11 cellular contexts compared by ENCODE assay signal in the genomic region with DNA sequence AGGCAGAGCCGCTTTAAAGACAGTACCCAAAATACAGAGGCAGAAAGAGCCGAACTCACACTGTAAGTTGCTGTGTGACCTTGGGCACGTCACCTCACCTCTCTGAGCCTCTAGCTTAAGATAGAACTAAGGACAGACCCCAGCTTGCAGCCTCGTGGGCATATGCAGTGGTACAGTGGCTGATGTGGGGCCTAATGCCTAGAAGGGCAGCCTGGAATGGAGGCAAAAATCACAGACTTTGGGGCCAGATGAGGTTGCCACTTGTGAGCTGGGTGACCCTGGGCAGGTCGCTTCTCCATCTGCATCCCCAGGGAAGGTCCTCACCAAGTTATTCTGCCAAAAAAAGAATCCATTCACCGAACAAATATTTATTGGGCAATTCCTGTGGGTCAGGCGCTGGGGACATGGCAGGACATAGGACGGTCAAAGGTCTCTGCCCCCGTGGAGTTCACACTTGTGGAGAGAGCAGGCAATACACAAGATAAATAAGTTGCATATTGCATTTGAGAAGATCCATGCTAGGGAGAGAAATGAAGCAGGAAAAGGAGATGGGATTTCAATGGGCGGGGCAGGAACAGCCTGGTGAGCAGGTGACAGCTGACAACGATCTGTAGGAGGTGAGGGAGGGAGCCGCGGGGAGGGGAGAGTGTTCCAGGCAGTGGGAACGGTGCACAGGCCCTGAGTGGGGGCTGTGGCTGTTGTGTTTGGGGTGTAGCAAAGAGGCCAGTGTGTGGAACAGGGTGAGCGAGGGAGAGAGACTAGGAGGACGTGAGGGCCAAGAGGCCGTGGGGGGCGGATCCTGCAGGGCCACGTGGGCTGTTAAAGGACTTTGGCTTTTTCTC.
DNase-seq lines count a peak whose midpoint lies in the region; ATAC-seq, FAIRE-seq and TF ChIP-seq lines count a peak whose summit lies in the region.
"Had no signal": no experiment of that assay in that cellular context is flagged by ENCODE, and none has a peak within 500 bp of the region (broad histone marks: within the 10 kb centered on the region; RNA-seq: fewer than 3 reads in every experiment).

No MANE protein-coding gene starts in this region.

- 80% methylated on average over 18 of the region's 19 CpGs for WGBS in SK-N-SH (ENCODE audit: low lambda C conversion rate)
- WGBS in mammary epithelial cell (ENCODE audit: low coverage, missing lambda C conversion rate): 75% methylated on average over 11 of the region's 19 CpGs
- 58% methylated on average over 19 of the region's 19 CpGs for WGBS in mesenchymal stem cell

- H3K9me2 ChIP-seq in SK-N-SH: no peaks in the 10 kb centered on the region

- POLR2A ChIA-PET in SK-N-SH (lab: Yijun Ruan, JAX): no interaction called here

- H2BK120ac ChIP-seq in mesenchymal stem cell (ENCODE audit: low read depth, low read length): peak overlapping the region; percentile 82

- peak overlapping the region; percentile 83 for H2BK15ac ChIP-seq in mesenchymal stem cell (ENCODE audit: low read depth, poor library complexity, severe bottlenecking)

- H3K4me2 ChIP-seq in SK-N-SH (no peak overlapping the region), mammary epithelial cell (ENCODE audit: insufficient read depth, low read depth, low read length) (no peak overlapping the region), mesenchymal stem cell (ENCODE audit: low read length, poor library complexity, severe bottlenecking) (no peak overlapping the region)

- no peak overlapping the region for H3K23ac ChIP-seq in mesenchymal stem cell (ENCODE audit: low read length in 2 of 2)

- H3K9me3 ChIP-seq in SK-N-SH (no peaks in the 10 kb centered on the region), mammary epithelial cell (replicated peaks; ENCODE audit: insufficient read depth, low read length) (no peaks in the 10 kb centered on the region), mesenchymal stem cell (ENCODE audit: control insufficient read depth, low read length) (no peaks in the 10 kb centered on the region), uterus (no peaks in the 10 kb centered on the region)
- H3K9me3 ChIP-seq: BLaER1 treated with 17β-estradiol and CSF1 and Interleukin-3, amounts not matched to agents 10 nM and 100 nM had no signal

- H3K4me1 ChIP-seq in SK-N-SH (ENCODE audit: control insufficient read depth in 1 of 2, insufficient read depth in 2 of 2, low read depth in 1 of 2, low read length in 1 of 2) (peaks cover 16 to 39% of the 10 kb centered on the region in 2 experiments), mammary epithelial cell (ENCODE audit: insufficient read depth, low read length) (peaks cover 36% of the 10 kb centered on the region), mesenchymal stem cell (ENCODE audit: control insufficient read depth, insufficient read depth, low read depth, low read length) (peaks cover 42% of the 10 kb centered on the region), uterus (peaks cover 0 to 14% of the 10 kb centered on the region in 2 donors)

- peak overlapping the region; percentile 66 for H4K8ac ChIP-seq in mesenchymal stem cell (ENCODE audit: low read length)

- peak overlapping the region; percentile 79 for H4K91ac ChIP-seq in mesenchymal stem cell (ENCODE audit: low read length)

- H3K36me3 ChIP-seq in SK-N-SH (replicated peaks in 1 of 2; ENCODE audit: control insufficient read depth in 1 of 2, insufficient read depth in 2 of 2, low read length in 1 of 2): no peaks in the 10 kb centered on the region
- no peaks in the 10 kb centered on the region for H3K36me3 ChIP-seq in mammary epithelial cell (ENCODE audit: insufficient read depth, low read length)
- H3K36me3 ChIP-seq in mesenchymal stem cell (ENCODE audit: control insufficient read depth in 1 of 2, insufficient read depth in 2 of 2, low read depth in 1 of 2, low read length in 2 of 2): no peaks in the 10 kb centered on the region
- no peaks in the 10 kb centered on the region for H3K36me3 ChIP-seq in uterus
- H3K36me3 ChIP-seq: BLaER1 treated with 17β-estradiol and CSF1 and Interleukin-3, amounts not matched to agents 10 nM and 100 nM; MG63 had no signal

- no peaks in the 10 kb centered on the region for H3K79me2 ChIP-seq in SK-N-SH (ENCODE audit: insufficient read depth)
- H3K79me2 ChIP-seq in mammary epithelial cell (ENCODE audit: insufficient read depth, low read length): no peaks in the 10 kb centered on the region

- no peak for TF ChIP-seq RAD21 in SK-N-SH (IDR thresholded peaks at IDR 0.05; ENCODE audit: low read length)

- in situ Hi-C loops in mammary epithelial cell (cut with MboI; ENCODE audit: low sequenced_read_pairs in 2 of 2) (no loop called here), GM13976 (cut with MboI; ENCODE audit: low sequenced_read_pairs, unreplicated experiment) (no loop called here)

- no peaks in the 10 kb centered on the region for H3K27me3 ChIP-seq in SK-N-SH (ENCODE audit: insufficient read depth)
- H3K27me3 ChIP-seq in mammary epithelial cell (ENCODE audit: insufficient read depth, low read length): no peaks in the 10 kb centered on the region
- no peaks in the 10 kb centered on the region for H3K27me3 ChIP-seq in mesenchymal stem cell (ENCODE audit: control insufficient read depth in 1 of 2, insufficient read depth in 1 of 2, low read length in 2 of 2)
- no peaks in the 10 kb centered on the region for H3K27me3 ChIP-seq in uterus
- H3K27me3 ChIP-seq: BLaER1 treated with 17β-estradiol and CSF1 and Interleukin-3, amounts not matched to agents 10 nM and 100 nM; MG63 had no signal

- H4K20me1 ChIP-seq in SK-N-SH (ENCODE audit: insufficient read depth) (no peaks in the 10 kb centered on the region), mammary epithelial cell (ENCODE audit: insufficient read depth, low read length) (no peaks in the 10 kb centered on the region)
- H4K20me1 ChIP-seq: BLaER1 treated with 17β-estradiol and CSF1 and Interleukin-3, amounts not matched to agents 10 nM and 100 nM had no signal

- no peak for ATAC-seq in SK-N-SH treated with all-trans-retinoic acid at 6 μM for 48 hours

- H2AFZ ChIP-seq in SK-N-SH (ENCODE audit: low read depth) (0 out of 2 replicates have a peak overlapping the region, but pooled peaks have one; percentile 43), mammary epithelial cell (ENCODE audit: low read depth, low read length) (peak overlapping the region; percentile 72), mesenchymal stem cell (ENCODE audit: low read depth, low read length) (no peak overlapping the region)

- H3K14ac ChIP-seq in mesenchymal stem cell (ENCODE audit: low read length in 2 of 2): peak overlapping the region in 1 of 2 experiments; percentile 76

- H3K4ac ChIP-seq in mesenchymal stem cell (ENCODE audit: low read depth in 1 of 2, low read length in 2 of 2): peak overlapping the region; percentile 92 to 94

- H3K79me1 ChIP-seq in mesenchymal stem cell (replicated peaks; ENCODE audit: low read length, poor library complexity, severe bottlenecking): no peaks in the 10 kb centered on the region

- dilution Hi-C loops in mammary epithelial cell (cut with HindIII; ENCODE audit: low sequenced_read_pairs): no loop called here

- H3K18ac ChIP-seq in mesenchymal stem cell (ENCODE audit: low read depth in 1 of 2, low read length in 2 of 2): peak overlapping the region; percentile 29 to 98

- intact Hi-C loops in mammary epithelial cell (cut with micrococcal nuclease): loop anchor here (5.0 kb wide), 3 partner anchors 64 to 156 kb away; no protein-coding TSS in a partner anchor
- intact Hi-C loops in uterus (cut with DNase I; ENCODE audit: low total_unique reads): no loop called here

- no peak for TF ChIP-seq CTCF in SK-N-SH (IDR thresholded peaks at IDR 0.05)
- TF ChIP-seq CTCF in mammary epithelial cell (conservative IDR thresholded peaks at IDR 0.05 in 1 of 2, IDR thresholded peaks at IDR 0.05 in 1 of 2; ENCODE audit: extremely low read depth in 1 of 2, insufficient read depth in 1 of 2, low read depth in 1 of 2, low read length in 2 of 2): no peak
- TF ChIP-seq CTCF in uterus (IDR thresholded peaks at IDR 0.05): no peak
- no peak for TF ChIP-seq CTCF in GM13976 (IDR thresholded peaks at IDR 0.05; ENCODE audit: borderline replicate concordance, control extremely low read depth, extremely low read depth, insufficient read depth, missing control alignments)

- no TSS peak for BruUV-seq in mammary epithelial cell (replicated peaks; lab: Mats Ljungman, UMichigan)

- CTCF ChIA-PET in SK-N-SH (lab: Yijun Ruan, JAX): interaction anchor here (1.7 kb wide), 1 partner anchor 273 kb away, joined by 4 read pairs; no protein-coding TSS in a partner anchor
- CTCF ChIA-PET in mammary epithelial cell (lab: Charles Lee; ENCODE audit: low non-redundant PET): no interaction called here

- TF ChIP-seq POLR2A in uterus (IDR thresholded peaks at IDR 0.05) (peak in 1 of 2 donors; percentile 75), GM12891 (IDR thresholded peaks at IDR 0.05; ENCODE audit: low read depth, low read length) (no peak)

- H2BK5ac ChIP-seq in mesenchymal stem cell (ENCODE audit: low read depth, low read length, poor library complexity, severe bottlenecking): no peak overlapping the region

- DNase-seq in SK-N-SH (peak; percentile 18), mammary epithelial cell (no peak), mesenchymal stem cell (peak; percentile 66), uterus (peak; percentile 73 to 80), GM13976 (ENCODE audit: low spot score) (no peak), GM12891 (ENCODE audit: insufficient read length, low spot score) (no peak)
- no peak for DNase-seq in activated naive CD4-positive, alpha-beta T cell treated with anti-CD3 and anti-CD28 coated beads, Interleukin-2, amount 50 U/mL, for 16 hours
- DNase-seq: immature natural killer cell had no signal

- FAIRE-seq in GM12891 (lab: Jason Lieb, UNC): no peak

- peak overlapping the region; percentile 81 to 98 for H2BK12ac ChIP-seq in mesenchymal stem cell (ENCODE audit: low read length in 2 of 2)

- H3F3A ChIP-seq in SK-N-SH (replicated peaks; ENCODE audit: insufficient read depth): peaks cover 5% of the 10 kb centered on the region

- TF ChIP-seq EP300 in SK-N-SH (IDR thresholded peaks at IDR 0.05; ENCODE audit: borderline replicate concordance in 1 of 2, low read depth in 1 of 2, low read length in 1 of 2): no peak

- H3K27ac ChIP-seq in SK-N-SH (ENCODE audit: low read depth in 2 of 2, low read length in 1 of 2): peak overlapping the region in 1 of 2 experiments; percentile 62; a peak in 1 of 4 replicates
- no peak overlapping the region for H3K27ac ChIP-seq in mammary epithelial cell (ENCODE audit: insufficient read depth, low read depth, low read length)
- H3K27ac ChIP-seq in mesenchymal stem cell (ENCODE audit: low read length, poor library complexity, severe bottlenecking): no peak overlapping the region
- peak overlapping the region; percentile 96 to 99 for H3K27ac ChIP-seq in uterus

- H3K9ac ChIP-seq in SK-N-SH (no peak overlapping the region), mammary epithelial cell (ENCODE audit: insufficient read depth, low read length) (no peak overlapping the region), mesenchymal stem cell (ENCODE audit: low read length) (peak overlapping the region; percentile 90)

- H3K4me3 ChIP-seq in SK-N-SH (ENCODE audit: low read depth in 2 of 2, low read length in 1 of 2): no peak overlapping the region
- H3K4me3 ChIP-seq in mammary epithelial cell (replicated peaks in 1 of 3; ENCODE audit: insufficient read depth in 1 of 3, low read depth in 2 of 3, low read length in 3 of 3): no peak overlapping the region
- peak overlapping the region in 1 of 2 experiments; percentile 48 for H3K4me3 ChIP-seq in mesenchymal stem cell (ENCODE audit: insufficient read depth in 1 of 2, low read depth in 1 of 2, low read length in 2 of 2)
- no peak overlapping the region for H3K4me3 ChIP-seq in uterus
- H3K4me3 ChIP-seq: BLaER1 treated with 17β-estradiol and CSF1 and Interleukin-3, amounts not matched to agents 10 nM and 100 nM; MG63 had no signal

- peak overlapping the region; percentile 41 for H2AK5ac ChIP-seq in mesenchymal stem cell (ENCODE audit: low read length, severe bottlenecking)

Comparison
In these comparisons a context has a peak if more than half of its experiments do, and no peak if none do; other contexts are left out.
1. DNase-seq: peak in SK-N-SH (single experiment), mesenchymal stem cell (single experiment) and uterus (2 of 2); none in mammary epithelial cell (single experiment), GM13976 (single experiment), activated naive CD4-positive, alpha-beta T cell treated with anti-CD3 and anti-CD28 coated beads, Interleukin-2, amount 50 U/mL, for 16 hours (single experiment) and GM12891 (single experiment).
2. H3K27ac ChIP-seq: peak in uterus (2 of 2); none in mammary epithelial cell (single experiment) and mesenchymal stem cell (single experiment).